14 cellular contexts compared by ENCODE assay signal in genomic region chr4:6937748-6938147, GRCh38. TPM values are rescaled to one million over a fixed set of nuclear protein-coding genes. Genes with fewer than 3 reads are reported as not detected.
DNase-seq lines count a peak whose midpoint lies in the region; ATAC-seq and TF ChIP-seq lines count a peak whose summit lies in the region.
"Had no signal": no experiment of that assay in that cellular context is flagged by ENCODE, and none has a peak within 500 bp of the region (broad histone marks: within the 10 kb centered on the region; RNA-seq: fewer than 3 reads in every experiment).

No MANE protein-coding gene starts in this region.

- ATAC-seq in activated naive CD4-positive, alpha-beta T cell treated with anti-CD3 and anti-CD28 coated beads, Interleukin-2, amount 50 U/mL, for 72 hours: no peak
- no peak for ATAC-seq in activated CD8-positive, alpha-beta T cell treated with anti-CD3 and anti-CD28 coated beads, Interleukin-2, amount 10 ng/mL, durations not matched to agents 7 days and 5 days
- ATAC-seq in naive thymus-derived CD4-positive, alpha-beta T cell: no peak
- ATAC-seq in HG02840 (IDR thresholded peaks at IDR 0.05; ENCODE audit: low FRiP score, unreplicated experiment): no peak
- ATAC-seq: GM23338; stimulated activated naive CD8-positive, alpha-beta T cell treated with anti-CD3 and anti-CD28 coated beads, Interleukin-15, amount 100 ng/mL, for 72 hours had no signal

- H3K27ac ChIP-seq in naive thymus-derived CD4-positive, alpha-beta T cell (ENCODE audit: low read depth, low read length): no peak overlapping the region
- H3K27ac ChIP-seq in smooth muscle cell (ENCODE audit: low read depth) (no peak overlapping the region), tibial artery (no peak overlapping the region)

- no peaks in the 10 kb centered on the region for H3K27me3 ChIP-seq in naive thymus-derived CD4-positive, alpha-beta T cell (ENCODE audit: control insufficient read depth in 2 of 2, insufficient read depth in 2 of 2, low read length in 2 of 2)
- H3K27me3 ChIP-seq in smooth muscle cell (ENCODE audit: low read depth) (no peaks in the 10 kb centered on the region), tibial artery (no peaks in the 10 kb centered on the region)
- H3K27me3 ChIP-seq: dorsolateral prefrontal cortex, heart right ventricle had no signal

- H3K27ac Mint-ChIP-seq in activated naive CD4-positive, alpha-beta T cell treated with anti-CD3 and anti-CD28 coated beads, Interleukin-2, amount 50 U/mL, for 72 hours: peak overlapping the region; percentile 22 to 45
- no peak overlapping the region for H3K27ac Mint-ChIP-seq in activated naive CD4-positive, alpha-beta T cell treated with anti-CD3 and anti-CD28 coated beads, Interleukin-2, amount 10 ng/mL, durations not matched to agents 7 days and 5 days
- peak overlapping the region; percentile 45 for H3K27ac Mint-ChIP-seq in activated CD8-positive, alpha-beta T cell treated with anti-CD3 and anti-CD28 coated beads, Interleukin-2, amount 10 ng/mL, durations not matched to agents 7 days and 5 days
- peak overlapping the region in 7 of 9 donors; percentile 33 to 90 (median 70) for H3K27ac Mint-ChIP-seq in naive thymus-derived CD4-positive, alpha-beta T cell
- peak overlapping the region; percentile 88 for H3K27ac Mint-ChIP-seq in type B pancreatic cell
- H3K27ac Mint-ChIP-seq: GM23338 had no signal

- no peak overlapping the region for H3K4me2 ChIP-seq in smooth muscle cell
- H3K4me2 ChIP-seq: GM23338 had no signal

- DNase-seq in activated naive CD4-positive, alpha-beta T cell treated with anti-CD3 and anti-CD28 coated beads, Interleukin-2, amount 50 U/mL, for 72 hours (ENCODE audit: low spot score in 2 of 2): no peak
- DNase-seq in activated naive CD4-positive, alpha-beta T cell treated with anti-CD3 and anti-CD28 coated beads, Interleukin-2, amount 10 ng/mL, durations not matched to agents 7 days and 5 days: no peak
- no peak for DNase-seq in activated CD8-positive, alpha-beta T cell treated with anti-CD3 and anti-CD28 coated beads, Interleukin-2, amount 10 ng/mL, durations not matched to agents 7 days and 5 days
- DNase-seq in naive thymus-derived CD4-positive, alpha-beta T cell: no peak
- no peak for DNase-seq in type B pancreatic cell (ENCODE audit: extremely low spot score, unreplicated experiment)
- DNase-seq in smooth muscle cell (lab: John Stamatoyannopoulos, UW; ENCODE audit: unreplicated experiment): no peak
- no peak for DNase-seq in tibial artery
- DNase-seq: ACHN; activated effector memory CD4-positive, alpha-beta T cell treated with anti-CD3 and anti-CD28 coated beads, Interleukin-2, amount 50 U/mL, for 16 hours; dorsolateral prefrontal cortex; stimulated activated naive CD8-positive, alpha-beta T cell treated with anti-CD3 and anti-CD28 coated beads, Interleukin-15, amount 100 ng/mL, for 72 hours had no signal

- H3K36me3 ChIP-seq in naive thymus-derived CD4-positive, alpha-beta T cell (ENCODE audit: control insufficient read depth in 2 of 3, insufficient read depth in 3 of 3, low read length in 3 of 3): peaks cover 0 to 9% (median 0%) of the 10 kb centered on the region in 3 experiments
- H3K36me3 ChIP-seq in smooth muscle cell (ENCODE audit: low read depth): no peaks in the 10 kb centered on the region
- H3K36me3 ChIP-seq in tibial artery: no peaks in the 10 kb centered on the region
- H3K36me3 ChIP-seq: heart right ventricle had no signal

- H3K9me3 ChIP-seq in naive thymus-derived CD4-positive, alpha-beta T cell (ENCODE audit: control insufficient read depth in 2 of 3, low read length in 3 of 3): no peaks in the 10 kb centered on the region
- no peaks in the 10 kb centered on the region for H3K9me3 ChIP-seq in smooth muscle cell (replicated peaks; ENCODE audit: low read depth)
- no peaks in the 10 kb centered on the region for H3K9me3 ChIP-seq in tibial artery
- H3K9me3 ChIP-seq: heart right ventricle had no signal

- peaks cover 12% of the 10 kb centered on the region for H3K79me2 ChIP-seq in smooth muscle cell (ENCODE audit: low read depth)

- POLR2A ChIA-PET in activated CD8-positive, alpha-beta T cell treated with anti-CD3 and anti-CD28 coated beads, Interleukin-2, amount 10 ng/mL, durations not matched to agents 7 days and 5 days (lab: Charles Lee): interaction anchor here (0.6 kb wide), 1 partner anchor 125 kb away, joined by 5 read pairs; no protein-coding TSS in a partner anchor
- POLR2A ChIA-PET in naive thymus-derived CD4-positive, alpha-beta T cell (lab: Charles Lee): no interaction called here

- peaks cover 16% of the 10 kb centered on the region for H3F3A ChIP-seq in smooth muscle cell (ENCODE audit: low read depth)

- peaks cover 0 to 8% of the 10 kb centered on the region in 2 donors for H3K9me3 Mint-ChIP-seq in activated naive CD4-positive, alpha-beta T cell treated with anti-CD3 and anti-CD28 coated beads, Interleukin-2, amount 50 U/mL, for 72 hours
- peaks cover 1% of the 10 kb centered on the region for H3K9me3 Mint-ChIP-seq in activated naive CD4-positive, alpha-beta T cell treated with anti-CD3 and anti-CD28 coated beads, Interleukin-2, amount 10 ng/mL, durations not matched to agents 7 days and 5 days
- no peaks in the 10 kb centered on the region for H3K9me3 Mint-ChIP-seq in activated CD8-positive, alpha-beta T cell treated with anti-CD3 and anti-CD28 coated beads, Interleukin-2, amount 10 ng/mL, durations not matched to agents 7 days and 5 days (ENCODE audit: insufficient read depth)
- peaks cover 0 to 6% (median 0%) of the 10 kb centered on the region in 11 donors for H3K9me3 Mint-ChIP-seq in naive thymus-derived CD4-positive, alpha-beta T cell
- H3K9me3 Mint-ChIP-seq in type B pancreatic cell: peaks cover 8% of the 10 kb centered on the region
- H3K9me3 Mint-ChIP-seq: GM23338 had no signal

- WGBS in smooth muscle cell (ENCODE audit: low lambda C conversion rate): 65% methylated on average over 16 of the region's 17 CpGs

- H3K4me1 Mint-ChIP-seq in activated naive CD4-positive, alpha-beta T cell treated with anti-CD3 and anti-CD28 coated beads, Interleukin-2, amount 10 ng/mL, durations not matched to agents 7 days and 5 days: peaks cover 57% of the 10 kb centered on the region
- peaks cover 47% of the 10 kb centered on the region for H3K4me1 Mint-ChIP-seq in activated CD8-positive, alpha-beta T cell treated with anti-CD3 and anti-CD28 coated beads, Interleukin-2, amount 10 ng/mL, durations not matched to agents 7 days and 5 days (ENCODE audit: low read depth)
- H3K4me1 Mint-ChIP-seq in naive thymus-derived CD4-positive, alpha-beta T cell: peaks cover 53 to 89% (median 71%) of the 10 kb centered on the region in 7 donors
- peaks cover 36% of the 10 kb centered on the region for H3K4me1 Mint-ChIP-seq in type B pancreatic cell (ENCODE audit: unreplicated experiment)

- peaks cover 28 to 32% of the 10 kb centered on the region in 2 donors for H3K4me1 ChIP-seq in naive thymus-derived CD4-positive, alpha-beta T cell (ENCODE audit: control insufficient read depth in 2 of 2, insufficient read depth in 2 of 2, low read length in 2 of 2)
- H3K4me1 ChIP-seq in smooth muscle cell (ENCODE audit: low read depth): peaks cover 20% of the 10 kb centered on the region
- peaks cover 0 to 24% (median 12%) of the 10 kb centered on the region in 4 donors for H3K4me1 ChIP-seq in tibial artery

- no peak overlapping the region for H3K4me3 Mint-ChIP-seq in activated naive CD4-positive, alpha-beta T cell treated with anti-CD3 and anti-CD28 coated beads, Interleukin-2, amount 10 ng/mL, durations not matched to agents 7 days and 5 days
- no peak overlapping the region for H3K4me3 Mint-ChIP-seq in activated CD8-positive, alpha-beta T cell treated with anti-CD3 and anti-CD28 coated beads, Interleukin-2, amount 10 ng/mL, durations not matched to agents 7 days and 5 days
- H3K4me3 Mint-ChIP-seq in naive thymus-derived CD4-positive, alpha-beta T cell: peak overlapping the region in 1 of 10 donors; percentile 43
- H3K4me3 Mint-ChIP-seq in type B pancreatic cell: no peak overlapping the region
- H3K4me3 Mint-ChIP-seq: GM23338; stimulated activated naive CD8-positive, alpha-beta T cell treated with anti-CD3 and anti-CD28 coated beads, Interleukin-15, amount 100 ng/mL, for 72 hours had no signal

- no peaks in the 10 kb centered on the region for H3K27me3 Mint-ChIP-seq in activated naive CD4-positive, alpha-beta T cell treated with anti-CD3 and anti-CD28 coated beads, Interleukin-2, amount 10 ng/mL, durations not matched to agents 7 days and 5 days
- H3K27me3 Mint-ChIP-seq in activated CD8-positive, alpha-beta T cell treated with anti-CD3 and anti-CD28 coated beads, Interleukin-2, amount 10 ng/mL, durations not matched to agents 7 days and 5 days (ENCODE audit: low read depth): no peaks in the 10 kb centered on the region
- no peaks in the 10 kb centered on the region for H3K27me3 Mint-ChIP-seq in naive thymus-derived CD4-positive, alpha-beta T cell
- no peaks in the 10 kb centered on the region for H3K27me3 Mint-ChIP-seq in type B pancreatic cell
- H3K27me3 Mint-ChIP-seq: stimulated activated naive CD8-positive, alpha-beta T cell treated with anti-CD3 and anti-CD28 coated beads, Interleukin-15, amount 100 ng/mL, for 72 hours had no signal

- peaks cover 0 to 12% of the 10 kb centered on the region in 2 donors for H3K36me3 Mint-ChIP-seq in activated naive CD4-positive, alpha-beta T cell treated with anti-CD3 and anti-CD28 coated beads, Interleukin-2, amount 50 U/mL, for 72 hours
- peaks cover 28% of the 10 kb centered on the region for H3K36me3 Mint-ChIP-seq in activated naive CD4-positive, alpha-beta T cell treated with anti-CD3 and anti-CD28 coated beads, Interleukin-2, amount 10 ng/mL, durations not matched to agents 7 days and 5 days
- peaks cover 34% of the 10 kb centered on the region for H3K36me3 Mint-ChIP-seq in activated CD8-positive, alpha-beta T cell treated with anti-CD3 and anti-CD28 coated beads, Interleukin-2, amount 10 ng/mL, durations not matched to agents 7 days and 5 days (ENCODE audit: low read depth)
- peaks cover 14 to 30% (median 22%) of the 10 kb centered on the region in 5 donors for H3K36me3 Mint-ChIP-seq in naive thymus-derived CD4-positive, alpha-beta T cell
- peaks cover 16% of the 10 kb centered on the region for H3K36me3 Mint-ChIP-seq in type B pancreatic cell

- H3K4me3 ChIP-seq in naive thymus-derived CD4-positive, alpha-beta T cell (ENCODE audit: low read length): no peak overlapping the region
- H3K4me3 ChIP-seq in smooth muscle cell: no peak overlapping the region
- no peak overlapping the region for H3K4me3 ChIP-seq in tibial artery
- H3K4me3 ChIP-seq: dorsolateral prefrontal cortex, GM23338, heart right ventricle had no signal

- CTCF ChIA-PET in activated naive CD4-positive, alpha-beta T cell treated with anti-CD3 and anti-CD28 coated beads, Interleukin-2, amount 10 ng/mL, durations not matched to agents 7 days and 5 days (lab: Charles Lee): no interaction called here
- CTCF ChIA-PET in activated CD8-positive, alpha-beta T cell treated with anti-CD3 and anti-CD28 coated beads, Interleukin-2, amount 10 ng/mL, durations not matched to agents 7 days and 5 days (lab: Charles Lee): interaction anchor here (0.6 kb wide), 1 partner anchor 27 kb away, joined by 4 read pairs; no protein-coding TSS in a partner anchor
- CTCF ChIA-PET in naive thymus-derived CD4-positive, alpha-beta T cell (lab: Charles Lee): interaction anchor here (0.6 kb wide), 1 partner anchor 22 kb away, joined by 4 read pairs; no protein-coding TSS in a partner anchor

- peaks cover 3% of the 10 kb centered on the region for H4K20me1 ChIP-seq in smooth muscle cell (ENCODE audit: low read depth)

- no peak overlapping the region for H3K9ac ChIP-seq in smooth muscle cell (ENCODE audit: low read depth)

- TF ChIP-seq CTCF in type B pancreatic cell (conservative IDR thresholded peaks at IDR 0.05) (no peak), smooth muscle cell (IDR thresholded peaks at IDR 0.05; ENCODE audit: borderline replicate concordance, insufficient read depth, poor library complexity, severe bottlenecking) (no peak), tibial artery (IDR thresholded peaks at IDR 0.05) (no peak)

- intact Hi-C loops in naive thymus-derived CD4-positive, alpha-beta T cell (cut with micrococcal nuclease): no loop called here
- intact Hi-C loops in tibial artery (cut with DNase I; ENCODE audit: low total_unique reads): no loop called here

- no peak overlapping the region for H2AFZ ChIP-seq in smooth muscle cell (ENCODE audit: low read depth)
- H2AFZ ChIP-seq: GM23338 had no signal

RNA-seq across cellular contexts. Expression of gene TBC1D14, which starts 28.1 kb away (rescaled TPM):
- 10 to 100 TPM; 21.3 to 38.2 TPM for total RNA-seq in activated naive CD4-positive, alpha-beta T cell treated with anti-CD3 and anti-CD28 coated beads, Interleukin-2, amount 50 U/mL, for 72 hours
- total RNA-seq in activated CD8-positive, alpha-beta T cell treated with anti-CD3 and anti-CD28 coated beads, Interleukin-2, amount 10 ng/mL, durations not matched to agents 7 days and 5 days: 10 to 100 TPM; 39.4 to 39.8 TPM
- 10 to 100 TPM; 42.9 to 72.2 (median 58.3) TPM for total RNA-seq in naive thymus-derived CD4-positive, alpha-beta T cell
- polyA plus RNA-seq in naive thymus-derived CD4-positive, alpha-beta T cell: 10 to 100 TPM; 34.4 to 53.5 TPM
- total RNA-seq in type B pancreatic cell (ENCODE audit: low replicate concordance) (55.9 and 56.9 TPM in 2 replicates), smooth muscle cell (24.4 and 31.6 TPM in 2 replicates)
- 13.0 and 20.9 TPM in 2 replicates for polyA plus RNA-seq in smooth muscle cell
